In the genomic region with DNA sequence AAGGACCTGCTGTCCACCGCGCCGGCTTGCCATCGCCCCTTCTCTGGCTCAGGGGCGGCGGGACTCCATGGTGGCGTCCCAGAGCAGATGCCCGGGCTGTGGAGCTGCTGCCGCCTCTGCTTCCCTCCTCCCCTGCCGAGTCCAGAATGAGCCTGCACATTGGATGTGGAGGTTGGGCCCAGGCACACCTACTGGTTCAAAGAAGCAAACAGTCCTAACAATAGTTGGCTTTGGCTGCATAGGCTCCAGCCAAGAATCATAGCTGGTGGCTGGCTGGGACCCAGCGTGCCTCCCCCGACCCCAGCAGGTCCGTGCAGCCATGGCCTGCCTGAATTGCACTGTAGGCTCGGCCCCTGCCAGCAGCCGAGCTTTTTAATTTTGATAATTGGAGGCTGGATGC, we compare ENCODE assay signal across 28 cellular contexts. TPM values are rescaled to one million over a fixed set of nuclear protein-coding genes. Genes with fewer than 3 reads are reported as not detected.
DNase-seq lines count a peak whose midpoint lies in the region; ATAC-seq, FAIRE-seq and TF ChIP-seq lines count a peak whose summit lies in the region.
"Had no signal": no experiment of that assay in that cellular context is flagged by ENCODE, and none has a peak within 500 bp of the region (broad histone marks: within the 10 kb centered on the region; RNA-seq: fewer than 3 reads in every experiment).

No MANE protein-coding gene starts in this region.

- H3K4me3 ChIP-seq in GM23338 (no peak overlapping the region), astrocyte (ENCODE audit: insufficient read depth, low read depth, low read length) (no peak overlapping the region), cardiac muscle cell (no peak overlapping the region), pancreas (no peak overlapping the region)
- H3K4me3 ChIP-seq in CD8-positive, alpha-beta T cell (ENCODE audit: low read depth, low read length): no peak overlapping the region
- H3K4me3 ChIP-seq: uterus had no signal

- POLR2A ChIA-PET in CD8-positive, alpha-beta T cell (lab: Charles Lee): no interaction called here

- H3K27ac Mint-ChIP-seq in GM23338 (peak overlapping the region; percentile 78; the same call in 1 of the 2 replicates), astrocyte (ENCODE audit: unreplicated experiment) (no peak overlapping the region)
- no peak overlapping the region for H3K27ac Mint-ChIP-seq in CD8-positive, alpha-beta T cell
- no peak overlapping the region for H3K27ac Mint-ChIP-seq in activated T-helper 2 cell treated with anti-CD3 and anti-CD28 coated beads, Interferon-gamma antibody, Interleukin-2, Interleukin-4, amounts not matched to agents 10 μg/mL and 5 μg/mL and 100 μg/mL, durations not matched to agents 14 hours and 24 hours and 36 hours
- H3K27ac Mint-ChIP-seq: activated naive CD4-positive, alpha-beta T cell treated with anti-CD3 and anti-CD28 coated beads, Interleukin-2, amount 10 ng/mL, durations not matched to agents 7 days and 5 days; activated T-cell treated with anti-CD3 and anti-CD28 coated beads, Interleukin-2, amount 50 U/mL, for 72 hours; natural killer cell treated with Interleukin-12 subunit alpha and Interleukin-12 subunit beta and Interleukin-15 and Interleukin-18, amount 100 ng/mL, for 72 hours had no signal

- no peak for ATAC-seq in GM23338
- ATAC-seq in pancreas: peak; percentile 47 to 83 (median 58)
- no peak for ATAC-seq in CD8-positive, alpha-beta T cell
- ATAC-seq: activated T-cell treated with anti-CD3 and anti-CD28 coated beads, Interleukin-2, amount 50 U/mL, for 72 hours; natural killer cell treated with Interleukin-12 subunit alpha and Interleukin-12 subunit beta and Interleukin-15 and Interleukin-18, amount 100 ng/mL, for 72 hours had no signal

- intact Hi-C loops in pancreas (cut with DNase I): no loop called here
- intact Hi-C loops in CD8-positive, alpha-beta T cell (cut with DNase I, micrococcal nuclease): no loop called here
- intact Hi-C loops in activated T-helper 2 cell treated with anti-CD3 and anti-CD28 coated beads, Interferon-gamma antibody, Interleukin-2, Interleukin-4, amounts not matched to agents 10 μg/mL and 5 μg/mL and 100 μg/mL, durations not matched to agents 14 hours and 24 hours and 36 hours (cut with micrococcal nuclease): no loop called here

- no peak overlapping the region for H3K9ac ChIP-seq in astrocyte (ENCODE audit: low read length)

- no peaks in the 10 kb centered on the region for H3K9me3 ChIP-seq in astrocyte (ENCODE audit: insufficient read depth, low read depth, low read length)
- H3K9me3 ChIP-seq in cardiac muscle cell (ENCODE audit: low read depth): no peaks in the 10 kb centered on the region
- no peaks in the 10 kb centered on the region for H3K9me3 ChIP-seq in pancreas
- no peaks in the 10 kb centered on the region for H3K9me3 ChIP-seq in CD8-positive, alpha-beta T cell (ENCODE audit: low read length)
- H3K9me3 ChIP-seq: uterus had no signal

- H3K9me3 Mint-ChIP-seq in GM23338 (no peaks in the 10 kb centered on the region; the same call in 2 of the 3 replicates), astrocyte (ENCODE audit: unreplicated experiment) (no peaks in the 10 kb centered on the region)
- H3K9me3 Mint-ChIP-seq in CD8-positive, alpha-beta T cell: no peaks in the 10 kb centered on the region
- no peaks in the 10 kb centered on the region for H3K9me3 Mint-ChIP-seq in activated T-helper 2 cell treated with anti-CD3 and anti-CD28 coated beads, Interferon-gamma antibody, Interleukin-2, Interleukin-4, amounts not matched to agents 10 μg/mL and 5 μg/mL and 100 μg/mL, durations not matched to agents 14 hours and 24 hours and 36 hours
- H3K9me3 Mint-ChIP-seq: activated naive CD4-positive, alpha-beta T cell treated with anti-CD3 and anti-CD28 coated beads, Interleukin-2, amount 10 ng/mL, durations not matched to agents 7 days and 5 days; activated T-cell treated with anti-CD3 and anti-CD28 coated beads, Interleukin-2, amount 50 U/mL, for 72 hours; natural killer cell treated with Interleukin-12 subunit alpha and Interleukin-12 subunit beta and Interleukin-15 and Interleukin-18, amount 100 ng/mL, for 72 hours had no signal

- H4K20me1 ChIP-seq in GM23338 (replicated peaks; ENCODE audit: insufficient read depth) (no peaks in the 10 kb centered on the region), astrocyte (ENCODE audit: insufficient read depth, low read length) (no peaks in the 10 kb centered on the region)

- H3K4me3 Mint-ChIP-seq in GM23338: no peak overlapping the region
- no peak overlapping the region for H3K4me3 Mint-ChIP-seq in astrocyte (ENCODE audit: unreplicated experiment)
- no peak overlapping the region for H3K4me3 Mint-ChIP-seq in CD8-positive, alpha-beta T cell
- no peak overlapping the region for H3K4me3 Mint-ChIP-seq in activated T-helper 2 cell treated with anti-CD3 and anti-CD28 coated beads, Interferon-gamma antibody, Interleukin-2, Interleukin-4, amounts not matched to agents 10 μg/mL and 5 μg/mL and 100 μg/mL, durations not matched to agents 14 hours and 24 hours and 36 hours (ENCODE audit: low read depth)
- H3K4me3 Mint-ChIP-seq: activated naive CD4-positive, alpha-beta T cell treated with anti-CD3 and anti-CD28 coated beads, Interleukin-2, amount 10 ng/mL, durations not matched to agents 7 days and 5 days; activated T-cell treated with anti-CD3 and anti-CD28 coated beads, Interleukin-2, amount 50 U/mL, for 72 hours; natural killer cell treated with Interleukin-12 subunit alpha and Interleukin-12 subunit beta and Interleukin-15 and Interleukin-18, amount 100 ng/mL, for 72 hours had no signal

- H3F3A ChIP-seq in GM23338 (replicated peaks; ENCODE audit: low read depth): no peaks in the 10 kb centered on the region

- CTCF ChIA-PET in CD8-positive, alpha-beta T cell (lab: Charles Lee): no interaction called here

- FAIRE-seq in astrocyte (lab: Jason Lieb, UNC) (no peak), pancreas (lab: Jason Lieb, UNC) (no peak)
- FAIRE-seq: TTC549 had no signal

- TF ChIP-seq CTCF in GM23338 (conservative IDR thresholded peaks at IDR 0.05; ENCODE audit: low read depth in 2 of 2) (no peak), astrocyte (IDR thresholded peaks at IDR 0.05; ENCODE audit: insufficient read depth, low read depth, low read length) (no peak), cardiac muscle cell (IDR thresholded peaks at IDR 0.05; ENCODE audit: low read depth, low read length) (no peak), pancreas (IDR thresholded peaks at IDR 0.05) (no peak)
- no peak for TF ChIP-seq CTCF in CD8-positive, alpha-beta T cell (IDR thresholded peaks at IDR 0.05)

- no peaks in the 10 kb centered on the region for H3K27me3 ChIP-seq in GM23338 (ENCODE audit: insufficient read depth)
- H3K27me3 ChIP-seq in astrocyte (ENCODE audit: insufficient read depth, low read length): peaks cover 6% of the 10 kb centered on the region
- no peaks in the 10 kb centered on the region for H3K27me3 ChIP-seq in cardiac muscle cell
- H3K27me3 ChIP-seq in pancreas: no peaks in the 10 kb centered on the region
- H3K27me3 ChIP-seq in CD8-positive, alpha-beta T cell (ENCODE audit: insufficient read depth, low read length): no peaks in the 10 kb centered on the region
- H3K27me3 ChIP-seq: uterus had no signal

- DNase-seq in GM23338 (ENCODE audit: low spot score): no peak
- peak; percentile 23 for DNase-seq in astrocyte (ENCODE audit: low read depth)
- peak in 1 of 2 donors; percentile 66 for DNase-seq in cardiac muscle cell (ENCODE audit: low read depth in 1 of 2, low spot score in 1 of 2)
- DNase-seq in pancreas: peak in 3 of 6 donors; percentile 40 to 45 (median 40)
- no peak for DNase-seq in ecto neural progenitor cell (ENCODE audit: low spot score)
- DNase-seq in CD8-positive, alpha-beta T cell: no peak
- DNase-seq in activated T-helper 2 cell treated with anti-CD3 and anti-CD28 coated beads, Interferon-gamma antibody, Interleukin-2, Interleukin-4, amounts not matched to agents 10 μg/mL and 5 μg/mL and 100 μg/mL, durations not matched to agents 14 hours and 24 hours and 36 hours (ENCODE audit: low spot score): no peak
- no peak for DNase-seq in central memory CD4-positive, alpha-beta T cell
- DNase-seq: ACHN; activated CD4-positive, alpha-beta T cell treated with anti-CD3 and anti-CD28 coated beads for 1 hour; activated CD8-positive, alpha-beta memory T cell treated with anti-CD3 and anti-CD28 coated beads for 24 hours; activated naive CD4-positive, alpha-beta T cell treated with anti-CD3 and anti-CD28 coated beads, Interleukin-2, amount 10 ng/mL, durations not matched to agents 7 days and 5 days; activated T-cell treated with anti-CD3 and anti-CD28 coated beads, Interleukin-2, amount 50 U/mL, for 72 hours; C1 segment of cervical spinal cord; cerebellar nuclear complex; effector memory CD4-positive, alpha-beta T cell; kidney glomerular epithelial cell; NCI-H1436; NCI-H748 treated with DMSO at 0.1 percent for 48 hours; SIG-M5; uterus had no signal

- no peaks in the 10 kb centered on the region for H3K36me3 Mint-ChIP-seq in GM23338 (ENCODE audit: low read depth)
- H3K36me3 Mint-ChIP-seq in astrocyte (ENCODE audit: low read depth, unreplicated experiment): no peaks in the 10 kb centered on the region
- no peaks in the 10 kb centered on the region for H3K36me3 Mint-ChIP-seq in CD8-positive, alpha-beta T cell
- no peaks in the 10 kb centered on the region for H3K36me3 Mint-ChIP-seq in activated T-helper 2 cell treated with anti-CD3 and anti-CD28 coated beads, Interferon-gamma antibody, Interleukin-2, Interleukin-4, amounts not matched to agents 10 μg/mL and 5 μg/mL and 100 μg/mL, durations not matched to agents 14 hours and 24 hours and 36 hours (ENCODE audit: low read depth)
- H3K36me3 Mint-ChIP-seq: activated naive CD4-positive, alpha-beta T cell treated with anti-CD3 and anti-CD28 coated beads, Interleukin-2, amount 10 ng/mL, durations not matched to agents 7 days and 5 days; natural killer cell treated with Interleukin-12 subunit alpha and Interleukin-12 subunit beta and Interleukin-15 and Interleukin-18, amount 100 ng/mL, for 72 hours had no signal

- H3K4me2 ChIP-seq in GM23338: no peak overlapping the region
- no peak overlapping the region for H3K4me2 ChIP-seq in astrocyte (ENCODE audit: low read length)

- H2AFZ ChIP-seq in GM23338 (no peak overlapping the region), astrocyte (ENCODE audit: low read depth, low read length) (no peak overlapping the region)

- no peaks in the 10 kb centered on the region for H3K36me3 ChIP-seq in GM23338 (ENCODE audit: insufficient read depth)
- H3K36me3 ChIP-seq in astrocyte (ENCODE audit: insufficient read depth, low read length): no peaks in the 10 kb centered on the region
- H3K36me3 ChIP-seq in cardiac muscle cell: no peaks in the 10 kb centered on the region
- H3K36me3 ChIP-seq in pancreas: no peaks in the 10 kb centered on the region
- H3K36me3 ChIP-seq in CD8-positive, alpha-beta T cell (ENCODE audit: insufficient read depth, low read length): no peaks in the 10 kb centered on the region
- H3K36me3 ChIP-seq: uterus had no signal

- no peak overlapping the region for H3K27ac ChIP-seq in GM23338 (ENCODE audit: low read depth)
- H3K27ac ChIP-seq in astrocyte (ENCODE audit: low read depth, low read length): no peak overlapping the region
- H3K27ac ChIP-seq in cardiac muscle cell: peak overlapping the region; percentile 88
- no peak overlapping the region for H3K27ac ChIP-seq in pancreas
- H3K27ac ChIP-seq in CD8-positive, alpha-beta T cell (ENCODE audit: low read depth, low read length): no peak overlapping the region
- H3K27ac ChIP-seq: uterus had no signal

- H3K4me1 ChIP-seq in GM23338 (ENCODE audit: insufficient read depth) (peaks cover 5% of the 10 kb centered on the region), astrocyte (ENCODE audit: insufficient read depth, low read length) (peaks cover 24% of the 10 kb centered on the region), cardiac muscle cell (ENCODE audit: low read depth) (peaks cover 67% of the 10 kb centered on the region), pancreas (no peaks in the 10 kb centered on the region)
- peaks cover 7% of the 10 kb centered on the region for H3K4me1 ChIP-seq in CD8-positive, alpha-beta T cell (ENCODE audit: insufficient read depth, low read length)

- 54 to 61% methylated on average over 14 to 15 of the region's 15 CpGs for WGBS in pancreas, 2 donors

- H3K9me2 ChIP-seq in GM23338 (ENCODE audit: insufficient read depth): no peaks in the 10 kb centered on the region

- H3K27me3 Mint-ChIP-seq in GM23338 (ENCODE audit: insufficient read depth, low read depth, poor library complexity): peaks cover 15% of the 10 kb centered on the region
- H3K27me3 Mint-ChIP-seq in astrocyte (ENCODE audit: low read depth, unreplicated experiment): peaks cover 20% of the 10 kb centered on the region
- peaks cover 6% of the 10 kb centered on the region for H3K27me3 Mint-ChIP-seq in CD8-positive, alpha-beta T cell (ENCODE audit: low read depth)
- no peaks in the 10 kb centered on the region for H3K27me3 Mint-ChIP-seq in activated T-helper 2 cell treated with anti-CD3 and anti-CD28 coated beads, Interferon-gamma antibody, Interleukin-2, Interleukin-4, amounts not matched to agents 10 μg/mL and 5 μg/mL and 100 μg/mL, durations not matched to agents 14 hours and 24 hours and 36 hours (ENCODE audit: low read depth)

- H3K4me1 Mint-ChIP-seq in GM23338 (peaks cover 34% of the 10 kb centered on the region), astrocyte (ENCODE audit: low read depth, unreplicated experiment) (peaks cover 29% of the 10 kb centered on the region)
- peaks cover 12% of the 10 kb centered on the region for H3K4me1 Mint-ChIP-seq in CD8-positive, alpha-beta T cell (ENCODE audit: low read depth)
- H3K4me1 Mint-ChIP-seq in activated T-helper 2 cell treated with anti-CD3 and anti-CD28 coated beads, Interferon-gamma antibody, Interleukin-2, Interleukin-4, amounts not matched to agents 10 μg/mL and 5 μg/mL and 100 μg/mL, durations not matched to agents 14 hours and 24 hours and 36 hours (ENCODE audit: low read depth): peaks cover 6% of the 10 kb centered on the region
- H3K4me1 Mint-ChIP-seq: activated naive CD4-positive, alpha-beta T cell treated with anti-CD3 and anti-CD28 coated beads, Interleukin-2, amount 10 ng/mL, durations not matched to agents 7 days and 5 days had no signal

- no peaks in the 10 kb centered on the region for H3K79me2 ChIP-seq in GM23338 (replicated peaks; ENCODE audit: insufficient read depth)
- no peaks in the 10 kb centered on the region for H3K79me2 ChIP-seq in astrocyte (ENCODE audit: insufficient read depth, low read length)

RNA-seq across cellular contexts. Expression of gene ADAMTSL2, which starts 25.8 kb away (rescaled TPM):
- 0.66 and 1.1 TPM in 2 replicates for total RNA-seq in GM23338 (2014; rRNA removed; shearing (Covaris generic))
- polyA plus RNA-seq in GM23338 (2016; fragmentation: Nextera tagmentation; extraction: Ambion mirVana) (0.15 and 0.21 TPM in 2 replicates), cardiac muscle cell (13.6 and 18.4 TPM in 2 replicates), pancreas (10 to 100 TPM in 1 of 2 donors, 1 to 10 TPM in 1; 9.0 to 12.9 TPM)
- total RNA-seq in astrocyte (0.52 and 0.58 TPM in 2 replicates), cardiac muscle cell (27.2 and 38.3 TPM in 2 replicates), pancreas (1 to 10 TPM; 1.5 to 5.5 (median 2.6) TPM)
- under 1 TPM; 0.33 to 0.44 TPM for total RNA-seq in CD8-positive, alpha-beta T cell
- total RNA-seq in activated T-helper 2 cell treated with anti-CD3 and anti-CD28 coated beads, Interferon-gamma antibody, Interleukin-2, Interleukin-4, amounts not matched to agents 10 μg/mL and 5 μg/mL and 100 μg/mL, durations not matched to agents 14 hours and 24 hours and 36 hours: not detected in 2 replicates
- total RNA-seq: H4; MCF 10A; natural killer cell treated with Interleukin-12 subunit alpha and Interleukin-12 subunit beta and Interleukin-15 and Interleukin-18, amount 100 ng/mL, for 72 hours had no signal

RNA-seq across cellular contexts. Expression of gene MYMK, which starts 35.6 kb away (rescaled TPM):
- not detected in 2 replicates for total RNA-seq in GM23338 (2014; rRNA removed; shearing (Covaris generic))
- polyA plus RNA-seq in GM23338 (2016; fragmentation: Nextera tagmentation; extraction: Ambion mirVana) (0.54 TPM in 1 of 2 replicates, not detected in the other), cardiac muscle cell (not detected in 2 replicates), pancreas (not detected)
- total RNA-seq in astrocyte (not detected in 2 replicates), cardiac muscle cell (not detected in 2 replicates), pancreas (not detected)
- not detected for total RNA-seq in CD8-positive, alpha-beta T cell
- total RNA-seq in activated T-helper 2 cell treated with anti-CD3 and anti-CD28 coated beads, Interferon-gamma antibody, Interleukin-2, Interleukin-4, amounts not matched to agents 10 μg/mL and 5 μg/mL and 100 μg/mL, durations not matched to agents 14 hours and 24 hours and 36 hours: not detected in 2 replicates
- total RNA-seq: activated T-cell treated with anti-CD3 and anti-CD28 coated beads, Interleukin-2, amount 50 U/mL, for 72 hours; H4; MCF 10A; mesenteric fat pad; natural killer cell treated with Interleukin-12 subunit alpha and Interleukin-12 subunit beta and Interleukin-15 and Interleukin-18, amount 100 ng/mL, for 72 hours; OCI-LY7; uterus had no signal
- polyA plus RNA-seq: esophagus had no signal

RNA-seq across cellular contexts. Expression of gene FAM163B, which starts 48.9 kb away (rescaled TPM):
- 0.23 and 1.3 TPM in 2 replicates for total RNA-seq in GM23338 (2014; rRNA removed; shearing (Covaris generic))
- polyA plus RNA-seq in GM23338 (2016; fragmentation: Nextera tagmentation; extraction: Ambion mirVana) (0.60 and 0.71 TPM in 2 replicates), cardiac muscle cell (0.20 TPM in 1 of 2 replicates, not detected in the other), pancreas (not detected)
- total RNA-seq in astrocyte (not detected in 2 replicates), cardiac muscle cell (4.6 and 5.6 TPM in 2 replicates), pancreas (not detected)
- total RNA-seq in CD8-positive, alpha-beta T cell: not detected
- total RNA-seq in activated T-helper 2 cell treated with anti-CD3 and anti-CD28 coated beads, Interferon-gamma antibody, Interleukin-2, Interleukin-4, amounts not matched to agents 10 μg/mL and 5 μg/mL and 100 μg/mL, durations not matched to agents 14 hours and 24 hours and 36 hours: not detected in 2 replicates
- total RNA-seq: activated T-cell treated with anti-CD3 and anti-CD28 coated beads, Interleukin-2, amount 50 U/mL, for 72 hours; H4; MCF 10A; mesenteric fat pad; natural killer cell treated with Interleukin-12 subunit alpha and Interleukin-12 subunit beta and Interleukin-15 and Interleukin-18, amount 100 ng/mL, for 72 hours; uterus had no signal
- polyA plus RNA-seq: esophagus had no signal

Comparison
In these comparisons a context has a peak if more than half of its experiments do, and no peak if none do; other contexts are left out.
1. ATAC-seq: peak in pancreas (4 of 4); none in GM23338 (single experiment) and CD8-positive, alpha-beta T cell (single experiment).